8 cellular contexts compared by ENCODE assay signal in the genomic region with DNA sequence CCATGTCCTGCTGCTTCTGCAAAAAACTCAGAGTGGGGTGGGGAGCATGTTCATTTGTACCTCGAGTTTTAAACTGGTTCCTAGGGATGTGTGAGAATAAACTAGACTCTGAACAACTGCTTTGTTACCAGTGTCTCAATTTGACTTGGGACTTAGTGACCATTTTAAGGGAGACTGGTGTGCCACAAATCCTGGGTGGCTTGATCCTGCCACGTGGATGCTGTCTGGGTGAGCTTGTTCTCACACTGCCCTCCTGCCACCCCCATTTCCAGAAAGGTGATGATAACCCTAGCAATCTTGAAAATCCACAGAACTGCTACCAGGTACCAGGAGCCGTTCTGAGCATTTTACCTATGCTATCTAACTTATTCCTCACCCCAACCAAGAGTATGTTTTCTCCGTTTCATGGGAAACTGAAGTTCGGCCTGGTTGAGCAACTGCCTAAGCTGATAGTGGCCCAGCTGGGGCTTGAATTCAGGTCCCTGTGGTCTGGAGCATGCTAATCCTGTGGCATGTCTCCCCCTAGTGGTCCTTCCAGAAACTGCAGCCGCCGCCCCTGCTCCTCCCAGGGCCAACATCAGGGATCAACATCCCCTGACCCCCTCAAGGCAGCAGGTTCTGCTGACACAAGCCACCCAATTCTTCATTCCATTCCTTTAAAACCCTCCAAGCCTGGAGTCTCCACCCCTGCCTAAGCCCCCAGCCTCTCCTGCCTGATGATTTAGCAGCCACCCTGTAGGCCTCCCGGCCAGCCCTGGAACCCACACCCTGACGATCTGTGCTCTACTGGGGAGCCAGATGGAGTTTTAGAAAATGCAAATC. TPM values are rescaled to one million over a fixed set of nuclear protein-coding genes. Genes with fewer than 3 reads are reported as not detected.
A peak's percentile ranks its signal among the peaks of the same experiment; 100 is the strongest.
DNase-seq lines count a peak whose midpoint lies in the region; ATAC-seq and FAIRE-seq lines count a peak whose summit lies in the region.

No MANE protein-coding gene starts in this region.

- H3K4me3 Mint-ChIP-seq in T-helper 17 cell: no peak overlapping the region

- WGBS in small intestine, 3 donors: 26 to 42% (median 33%) methylated on average over 9 of the region's 9 CpGs

- H3K4me1 Mint-ChIP-seq in T-helper 17 cell: peaks cover 38% of the 10 kb centered on the region

- H3K36me3 Mint-ChIP-seq in T-helper 17 cell (ENCODE audit: low read depth): no peaks in the 10 kb centered on the region

- H3K27ac Mint-ChIP-seq in T-helper 17 cell: peak overlapping the region; percentile 4

- in situ Hi-C loops in Caki2 (cut with HindIII; ENCODE audit: low pct_unique_long_range_greater_than_20kb, low sequenced_read_pairs): no loop called here

- FAIRE-seq in small intestine (lab: Jason Lieb, UNC): no peak

- ATAC-seq in GM19467 (IDR thresholded peaks at IDR 0.05; ENCODE audit: unreplicated experiment) (peak; percentile 53), T-helper 17 cell (peak; percentile 68)

- H3K27me3 Mint-ChIP-seq in T-helper 17 cell: no peaks in the 10 kb centered on the region

- H3K36me3 ChIP-seq in small intestine (ENCODE audit: control insufficient read depth in 2 of 2, insufficient read depth in 2 of 2, low read length in 2 of 2): no peaks in the 10 kb centered on the region

- H3K4me1 ChIP-seq in small intestine (ENCODE audit: control insufficient read depth in 2 of 2, insufficient read depth in 1 of 2, low read depth in 1 of 2, low read length in 1 of 2): no peaks in the 10 kb centered on the region

- no peak overlapping the region for H3K4me3 ChIP-seq in Jurkat, Clone E6-1 (ENCODE audit: low read length)
- H3K4me3 ChIP-seq in small intestine (ENCODE audit: low read depth in 1 of 2, low read length in 2 of 2): no peak overlapping the region

- no peaks in the 10 kb centered on the region for H3K9me3 ChIP-seq in T-helper 17 cell (ENCODE audit: control insufficient read depth, low read length, poor library complexity, severe bottlenecking)
- H3K9me3 ChIP-seq in small intestine (ENCODE audit: control insufficient read depth, low read depth): no peaks in the 10 kb centered on the region

- no peaks in the 10 kb centered on the region for H3K27me3 ChIP-seq in small intestine (ENCODE audit: control insufficient read depth in 2 of 2, insufficient read depth in 2 of 2, low read length in 2 of 2)

- DNase-seq in Caki2 (ENCODE audit: low read depth): peak; percentile 23
- DNase-seq in Jurkat, Clone E6-1 (ENCODE audit: low read depth, low spot score): peak; percentile 67
- DNase-seq in T-helper 17 cell: peak; percentile 60 to 76 (median 66)
- DNase-seq in amniotic stem cell (lab: John Stamatoyannopoulos, UW): peak; percentile 64
- DNase-seq in hepatic stellate cell (ENCODE audit: low spot score): peak; percentile 86
- DNase-seq in small intestine: peak; percentile 70
- no peak for DNase-seq in NCI-H128 (lab: John Stamatoyannopoulos, UW; ENCODE audit: unreplicated experiment)

- H3K27ac ChIP-seq in small intestine (ENCODE audit: low read depth in 1 of 2, low read length in 1 of 2): no peak overlapping the region

RNA-seq across cellular contexts. Expression of a gene that starts 2.8 kb away (rescaled TPM):
- total RNA-seq in Caki2 (2014; rRNA removed; shearing (Covaris generic); ENCODE audit: low replicate concordance): not detected in 2 replicates
- not detected for polyA plus RNA-seq in Jurkat, Clone E6-1 (2012; ENCODE audit: insufficient read depth, insufficient read length)
- not detected for total RNA-seq in T-helper 17 cell
- not detected for polyA plus RNA-seq in small intestine

RNA-seq across cellular contexts. Expression of a gene that starts 10.3 kb away (rescaled TPM):
- not detected in 2 replicates for total RNA-seq in Caki2 (2014; rRNA removed; shearing (Covaris generic); ENCODE audit: low replicate concordance)
- polyA plus RNA-seq in Jurkat, Clone E6-1 (2012; ENCODE audit: insufficient read depth, insufficient read length): not detected
- not detected for total RNA-seq in T-helper 17 cell
- polyA plus RNA-seq in small intestine: under 1 TPM in 1 of 3 donors, not detected in 2; 0.25 TPM

RNA-seq across cellular contexts. Expression of a gene that starts 51.8 kb away (rescaled TPM):
- total RNA-seq in Caki2 (2014; rRNA removed; shearing (Covaris generic); ENCODE audit: low replicate concordance): not detected in 2 replicates
- polyA plus RNA-seq in Jurkat, Clone E6-1 (2012; ENCODE audit: insufficient read depth, insufficient read length): 8.5 TPM
- 10 to 100 TPM; 18.0 to 22.2 TPM for total RNA-seq in T-helper 17 cell
- polyA plus RNA-seq in small intestine: 1 to 10 TPM in 2 of 3 donors, under 1 TPM in 1; 0.89 to 4.9 (median 3.5) TPM

Comparison
In these comparisons a context has a peak if more than half of its experiments do, and no peak if none do; other contexts are left out.
1. RNA of a gene that starts 51.8 kb away (total RNA-seq): 18.0 to 22.2 TPM in T-helper 17 cell; not detected in Caki2; every median in the first group is over 10 times any median in the second.